Comparison of ENCODE assay signal across 1 cellular context in the genomic region with DNA sequence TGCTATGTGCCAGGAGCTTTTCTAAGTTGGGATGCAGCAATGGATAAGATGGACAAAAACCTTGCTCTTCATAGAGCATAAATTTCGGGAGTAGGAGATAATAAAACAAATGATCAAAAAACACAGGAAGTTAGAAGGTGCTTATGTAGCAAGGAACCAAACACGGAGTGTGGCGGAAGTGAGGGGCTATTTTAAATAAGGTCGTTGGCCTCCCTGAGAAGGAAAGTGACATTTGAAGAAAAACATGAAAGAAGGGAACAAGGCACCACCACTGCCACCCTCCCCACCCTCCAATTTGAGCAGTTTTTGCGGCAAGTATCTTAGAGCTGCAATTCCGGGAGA.
TF ChIP-seq lines count a peak whose summit lies in the region.

No MANE protein-coding gene starts in this region.

TF ChIP-seq in H1, 55 proteins besides CTCF, POLR2A, EP300 and RAD21:
- no peak for TF ChIP-seq FOSL1 (IDR thresholded peaks at IDR 0.05; ENCODE audit: insufficient read depth, low read depth, low read length)
- TF ChIP-seq YY1 (IDR thresholded peaks at IDR 0.05; ENCODE audit: low read depth, low read length): no peak
- TF ChIP-seq CHD2 (IDR thresholded peaks at IDR 0.05; ENCODE audit: low read length): no peak
- TF ChIP-seq SP1 (IDR thresholded peaks at IDR 0.05; ENCODE audit: low read depth, low read length): no peak
- TF ChIP-seq CBX5 (IDR thresholded peaks at IDR 0.05; ENCODE audit: low read depth, low read length): no peak
- no peak for TF ChIP-seq NRF1 (IDR thresholded peaks at IDR 0.05; ENCODE audit: low read depth, low read length)
- TF ChIP-seq TCF12 (IDR thresholded peaks at IDR 0.05; ENCODE audit: low read depth, low read length): no peak
- TF ChIP-seq, protein P1, sequence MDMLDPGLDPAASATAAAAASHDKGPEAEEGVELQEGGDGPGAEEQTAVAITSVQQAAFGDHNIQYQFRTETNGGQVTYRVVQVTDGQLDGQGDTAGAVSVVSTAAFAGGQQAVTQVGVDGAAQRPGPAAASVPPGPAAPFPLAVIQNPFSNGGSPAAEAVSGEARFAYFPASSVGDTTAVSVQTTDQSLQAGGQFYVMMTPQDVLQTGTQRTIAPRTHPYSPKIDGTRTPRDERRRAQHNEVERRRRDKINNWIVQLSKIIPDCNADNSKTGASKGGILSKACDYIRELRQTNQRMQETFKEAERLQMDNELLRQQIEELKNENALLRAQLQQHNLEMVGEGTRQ (IDR thresholded peaks at IDR 0.05; ENCODE audit: low read length): no peak
- TF ChIP-seq GABPA (IDR thresholded peaks at IDR 0.05; ENCODE audit: borderline replicate concordance, insufficient read depth, low read length): no peak
- no peak for TF ChIP-seq MAFK (IDR thresholded peaks at IDR 0.05; ENCODE audit: low read depth, low read length)
- TF ChIP-seq TBP (IDR thresholded peaks at IDR 0.05; ENCODE audit: low read depth, low read length): no peak
- TF ChIP-seq KDM4A (IDR thresholded peaks at IDR 0.05; ENCODE audit: low read depth, low read length, severe bottlenecking): no peak
- TF ChIP-seq JUND (IDR thresholded peaks at IDR 0.05; ENCODE audit: low read length): no peak
- no peak for TF ChIP-seq POU5F1 (IDR thresholded peaks at IDR 0.05; ENCODE audit: low read depth, low read length)
- TF ChIP-seq RFX5 (IDR thresholded peaks at IDR 0.05; ENCODE audit: borderline replicate concordance, low read depth, low read length): no peak
- TF ChIP-seq ZNF274 (IDR thresholded peaks at IDR 0.05; ENCODE audit: borderline replicate concordance, extremely low read depth, low read length): no peak
- no peak for TF ChIP-seq SP4 (IDR thresholded peaks at IDR 0.05; ENCODE audit: low read length)
- TF ChIP-seq BCL11A (IDR thresholded peaks at IDR 0.05; ENCODE audit: low read depth in 2 of 2, low read length in 2 of 2): no peak
